26 cellular contexts compared by ENCODE assay signal in genomic region chr10:35696392-35696791, GRCh38.
"Had no signal": no experiment of that assay in that cellular context is flagged by ENCODE, and none has a peak within 500 bp of the region (broad histone marks: within the 10 kb centered on the region; RNA-seq: fewer than 3 reads in every experiment).

No MANE protein-coding gene starts in this region.

- H3K27ac ChIP-seq: colonic mucosa, esophagus squamous epithelium, prostate gland, sigmoid colon, thoracic aorta, tibial nerve, upper lobe of left lung had no signal

- H3K9me3 Mint-ChIP-seq: central memory CD8-positive, alpha-beta T cell; dendritic cell treated with granulocyte-macrophage colony-stimulating factor and Interleukin-4, amounts not matched to agents 40 ng/mL and 50 ng/mL, for 4 days; mesothelial cell of epicardium; neural crest cell; stimulated activated naive CD8-positive, alpha-beta T cell treated with anti-CD3 and anti-CD28 coated beads, Interleukin-15, Interleukin-2, amounts not matched to agents 100 ng/mL and 50 ng/mL, for 24 hours had no signal

- H3K4me3 ChIP-seq: colonic mucosa, esophagus squamous epithelium, lung, mucosa of descending colon, prostate gland, sigmoid colon, thoracic aorta, tibial nerve, upper lobe of left lung had no signal

- H3K4me1 Mint-ChIP-seq: central memory CD8-positive, alpha-beta T cell; memory B cell; naive B cell; stimulated activated naive B cell treated with anti-CD40 and anti-IgM and Interleukin-4, amounts not matched to agents 10 μg/mL and 1 μg/mL and 100 μg/mL, for 72 hours had no signal

- H3K36me3 ChIP-seq: colonic mucosa, esophagus squamous epithelium, prostate gland, sigmoid colon, thoracic aorta, tibial nerve, upper lobe of left lung had no signal

- ATAC-seq: left colon; left ventricle myocardium superior; mucosa of descending colon; natural killer cell treated with Interleukin-12 subunit alpha and Interleukin-12 subunit beta and Interleukin-15 and Interleukin-18, amount 100 ng/mL, for 72 hours; stimulated activated naive B cell treated with anti-CD40 and anti-IgM and Interleukin-4, amounts not matched to agents 10 μg/mL and 1 μg/mL and 100 μg/mL, for 72 hours had no signal

- H3K27me3 ChIP-seq: colonic mucosa, sigmoid colon, tibial nerve, upper lobe of left lung had no signal

- H3K27me3 Mint-ChIP-seq: central memory CD8-positive, alpha-beta T cell; dendritic cell treated with granulocyte-macrophage colony-stimulating factor and Interleukin-4, amounts not matched to agents 40 ng/mL and 50 ng/mL, for 4 days; stimulated activated naive B cell treated with anti-CD40 and anti-IgM and Interleukin-4, amounts not matched to agents 10 μg/mL and 1 μg/mL and 100 μg/mL, for 72 hours had no signal

- H3K27ac Mint-ChIP-seq: dendritic cell treated with granulocyte-macrophage colony-stimulating factor and Interleukin-4, amounts not matched to agents 40 ng/mL and 50 ng/mL, for 4 days; memory B cell; mesothelial cell of epicardium; naive B cell; natural killer cell treated with Interleukin-12 subunit alpha and Interleukin-12 subunit beta and Interleukin-15 and Interleukin-18, amount 100 ng/mL, for 72 hours; stimulated activated naive B cell treated with anti-CD40 and anti-IgM and Interleukin-4, amounts not matched to agents 10 μg/mL and 1 μg/mL and 100 μg/mL, for 72 hours; stimulated activated naive CD8-positive, alpha-beta T cell treated with anti-CD3 and anti-CD28 coated beads, Interleukin-15, Interleukin-2, amounts not matched to agents 100 ng/mL and 50 ng/mL, for 24 hours had no signal

- H3K36me3 Mint-ChIP-seq: memory B cell; mesothelial cell of epicardium; naive B cell; natural killer cell treated with Interleukin-12 subunit alpha and Interleukin-12 subunit beta and Interleukin-15 and Interleukin-18, amount 100 ng/mL, for 72 hours; stimulated activated naive B cell treated with anti-CD40 and anti-IgM and Interleukin-4, amounts not matched to agents 10 μg/mL and 1 μg/mL and 100 μg/mL, for 72 hours had no signal

- H3K4me3 Mint-ChIP-seq: central memory CD8-positive, alpha-beta T cell; dendritic cell treated with granulocyte-macrophage colony-stimulating factor and Interleukin-4, amounts not matched to agents 40 ng/mL and 50 ng/mL, for 4 days; memory B cell; mesothelial cell of epicardium; naive B cell; natural killer cell treated with Interleukin-12 subunit alpha and Interleukin-12 subunit beta and Interleukin-15 and Interleukin-18, amount 100 ng/mL, for 72 hours; neural crest cell; stimulated activated naive B cell treated with anti-CD40 and anti-IgM and Interleukin-4, amounts not matched to agents 10 μg/mL and 1 μg/mL and 100 μg/mL, for 72 hours; stimulated activated naive CD8-positive, alpha-beta T cell treated with anti-CD3 and anti-CD28 coated beads, Interleukin-15, Interleukin-2, amounts not matched to agents 100 ng/mL and 50 ng/mL, for 24 hours had no signal

- H3K9me3 ChIP-seq: colonic mucosa, esophagus squamous epithelium, mucosa of descending colon, prostate gland, sigmoid colon, thoracic aorta, tibial nerve, upper lobe of left lung had no signal

- DNase-seq: colonic mucosa; effector memory CD4-positive, alpha-beta T cell; erythroblast; esophagus squamous epithelium; head of caudate nucleus; left colon; left ventricle myocardium superior; mucosa of descending colon; naive B cell; right cardiac atrium; sigmoid colon; stimulated activated CD4-positive, alpha-beta T cell treated with anti-CD3 and anti-CD28 coated beads, Interleukin-15, amount 100 ng/mL, for 24 hours; stimulated activated CD4-positive, alpha-beta T cell treated with anti-CD3 and anti-CD28 coated beads, Interleukin-2, amount 100 ng/mL, for 48 hours; stimulated activated naive B cell treated with anti-CD40 and anti-IgM and Interleukin-4, amounts not matched to agents 10 μg/mL and 1 μg/mL and 100 μg/mL, for 72 hours; upper lobe of left lung had no signal

- H3K4me1 ChIP-seq: colonic mucosa, esophagus squamous epithelium, prostate gland, tibial nerve, upper lobe of left lung had no signal
